In the genomic region with DNA sequence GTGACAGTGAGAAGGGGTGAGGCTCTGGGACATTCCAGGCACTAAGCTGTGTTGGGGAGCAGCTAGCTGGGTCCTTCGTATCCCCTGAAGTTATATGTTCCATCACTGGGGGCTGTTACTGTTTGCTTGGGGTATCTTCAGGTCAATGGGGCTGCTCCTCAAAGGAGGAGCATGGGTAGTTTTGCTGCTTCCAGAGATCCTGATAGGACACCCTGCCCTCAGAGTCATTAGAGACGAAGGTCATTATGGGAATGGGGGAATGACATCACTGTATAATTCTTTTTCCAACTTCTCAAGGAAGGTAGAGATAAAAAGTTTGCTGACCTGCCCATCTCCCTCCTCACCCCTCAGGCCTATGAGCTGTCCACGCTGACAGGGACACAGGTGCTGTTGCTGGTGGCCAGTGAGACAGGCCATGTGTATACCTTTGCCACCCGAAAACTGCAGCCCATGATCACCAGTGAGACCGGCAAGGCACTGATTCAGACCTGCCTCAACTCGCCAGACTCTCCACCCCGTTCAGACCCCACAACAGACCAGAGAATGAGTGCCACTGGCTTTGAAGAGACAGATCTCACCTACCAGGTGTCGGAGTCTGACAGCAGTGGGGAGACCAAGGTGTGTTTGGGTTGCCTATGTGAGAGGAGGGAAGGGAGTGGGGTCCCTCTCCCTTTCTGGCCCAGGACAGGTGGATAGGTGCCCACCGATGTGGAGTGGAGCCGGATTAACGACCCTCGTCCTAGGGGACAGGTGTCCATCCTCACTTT, we compare ENCODE assay signal across 8 cellular contexts. TPM values are rescaled to one million over a fixed set of nuclear protein-coding genes. Genes with fewer than 3 reads are reported as not detected.
DNase-seq lines count a peak whose midpoint lies in the region; ATAC-seq and TF ChIP-seq lines count a peak whose summit lies in the region.

No MANE protein-coding gene starts in this region.

- peak overlapping the region; percentile 98 for H3K4me3 ChIP-seq in AG10803 (ENCODE audit: low read length)
- H3K4me3 ChIP-seq in Jurkat, Clone E6-1 (ENCODE audit: low read length) = peak overlapping the region; percentile 35; the same call in 1 of the 2 replicates
- no peak overlapping the region for H3K4me3 ChIP-seq in lower leg skin (ENCODE audit: low read depth, poor library complexity, severe bottlenecking)

- no peaks in the 10 kb centered on the region for H3K36me3 Mint-ChIP-seq in naive B cell

- peaks cover 38 to 51% (median 42%) of the 10 kb centered on the region in 3 donors for H3K4me1 Mint-ChIP-seq in naive B cell

- WGBS in lower leg skin, 2 donors = 37 to 54% methylated on average over 12 of the region's 12 CpGs

- TF ChIP-seq POLR2A in lower leg skin (IDR thresholded peaks at IDR 0.05) = no peak

- peak overlapping the region in 7 of 8 donors; percentile 56 to 97 (median 89) for H3K4me3 Mint-ChIP-seq in naive B cell

- DNase-seq in AG10803 (ENCODE audit: low read depth) (no peak), naive B cell (no peak), NCI-H1092 treated with DMSO at 0.1 percent for 48 hours (lab: John Stamatoyannopoulos, UW) (no peak), lower leg skin (ENCODE audit: low spot score in 2 of 2) (no peak)
- no peak for DNase-seq in Jurkat, Clone E6-1 (ENCODE audit: low read depth, low spot score)
- peak; percentile 19 for DNase-seq in central memory CD4-positive, alpha-beta T cell
- no peak for DNase-seq in stimulated activated CD4-positive, alpha-beta T cell treated with anti-CD3 and anti-CD28 coated beads, Interleukin-1b, Interleukin-23, amount 100 ng/mL, for 48 hours

- no peak for ATAC-seq in naive B cell (ENCODE audit: low read depth in 2 of 2)
- ATAC-seq in GM21576 (IDR thresholded peaks at IDR 0.05; ENCODE audit: unreplicated experiment) = no peak

- intact Hi-C loops in lower leg skin (cut with DNase I; ENCODE audit: low total_unique reads) = no loop called here

- H3K27ac Mint-ChIP-seq in naive B cell = peak overlapping the region; percentile 88 to 97 (median 94)

- H3K27me3 Mint-ChIP-seq in naive B cell = no peaks in the 10 kb centered on the region

- H3K9me3 Mint-ChIP-seq in naive B cell = no peaks in the 10 kb centered on the region

- TF ChIP-seq CTCF in AG10803 (conservative IDR thresholded peaks at IDR 0.05; ENCODE audit: low read length) (no peak), lower leg skin (IDR thresholded peaks at IDR 0.05) (no peak)

RNA-seq across cellular contexts. Expression of a gene that starts 2.6 kb away (rescaled TPM):
- polyA plus RNA-seq in Jurkat, Clone E6-1 (2012; ENCODE audit: insufficient read depth, insufficient read length) = 37.4 TPM
- 1 to 10 TPM; 2.5 to 5.3 (median 4.7) TPM for polyA plus RNA-seq in naive B cell (ENCODE audit: low read depth in 6 of 6)
- total RNA-seq in lower leg skin = 10 to 100 TPM; 14.8 to 25.8 (median 25.5) TPM

RNA-seq across cellular contexts. Expression of a gene that starts 8.3 kb away (rescaled TPM):
- polyA plus RNA-seq in Jurkat, Clone E6-1 (2012; ENCODE audit: insufficient read depth, insufficient read length) = 50.1 TPM
- 10 to 100 TPM in 3 of 6 donors, 1 to 10 TPM in 3; 1.2 to 16.5 (median 9.5) TPM for polyA plus RNA-seq in naive B cell (ENCODE audit: low read depth in 6 of 6)
- total RNA-seq in lower leg skin = 10 to 100 TPM; 38.7 to 64.4 (median 47.4) TPM

RNA-seq across cellular contexts. Expression of a gene that starts 55.6 kb away (rescaled TPM):
- 108 TPM for polyA plus RNA-seq in Jurkat, Clone E6-1 (2012; ENCODE audit: insufficient read depth, insufficient read length)
- polyA plus RNA-seq in naive B cell (ENCODE audit: low read depth in 6 of 6) = 100 to 1,000 TPM; 101 to 176 (median 133) TPM
- total RNA-seq in lower leg skin = 10 to 100 TPM; 48.5 to 77.0 (median 61.2) TPM
